In genomic region chr4:3818390-3818789, GRCh38 we compare ENCODE assay signal across 1 cellular context. TPM values are rescaled to one million over a fixed set of nuclear protein-coding genes. Genes with fewer than 3 reads are reported as not detected.
"Had no signal": no experiment of that assay in that cellular context is flagged by ENCODE, and none has a peak within 500 bp of the region (broad histone marks: within the 10 kb centered on the region; RNA-seq: fewer than 3 reads in every experiment).

No MANE protein-coding gene starts in this region.

RNA-seq across cellular contexts. Expression of gene ADRA2C, which starts 52.2 kb away (rescaled TPM):
- total RNA-seq: naive thymus-derived CD8-positive, alpha-beta T cell had no signal
- polyA plus RNA-seq: naive thymus-derived CD8-positive, alpha-beta T cell had no signal
